Comparison of ENCODE assay signal across 18 cellular contexts in the genomic region with DNA sequence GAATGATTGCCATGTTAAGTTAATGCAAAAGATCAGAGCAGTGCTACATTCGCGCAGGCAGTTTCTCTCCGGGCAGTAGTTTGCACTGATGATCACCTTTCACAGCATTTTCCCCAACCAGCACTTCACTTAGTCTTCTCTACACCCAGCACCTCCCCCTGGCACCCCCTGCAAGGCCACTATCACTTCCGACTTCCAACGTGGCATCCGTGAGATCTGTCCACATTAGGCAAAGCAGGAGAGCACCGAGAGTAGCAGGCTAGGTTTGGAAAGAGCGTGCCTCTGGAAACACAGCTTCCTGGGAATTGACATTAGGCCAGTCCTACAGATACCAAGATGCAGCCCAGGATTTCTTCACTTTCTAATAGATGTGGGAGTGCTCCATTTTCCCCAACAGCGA.
DNase-seq lines count a peak whose midpoint lies in the region; ATAC-seq and TF ChIP-seq lines count a peak whose summit lies in the region.
"Had no signal": no experiment of that assay in that cellular context is flagged by ENCODE, and none has a peak within 500 bp of the region (broad histone marks: within the 10 kb centered on the region; RNA-seq: fewer than 3 reads in every experiment).

No MANE protein-coding gene starts in this region.

- H2BK15ac ChIP-seq in mesenchymal stem cell (ENCODE audit: low read depth, poor library complexity, severe bottlenecking): peak overlapping the region; percentile 16

- ATAC-seq in HG02870 (IDR thresholded peaks at IDR 0.05; ENCODE audit: unreplicated experiment): no peak
- ATAC-seq: CD8-positive, alpha-beta T cell; GM12878; HepG2 had no signal

- H3K79me1 ChIP-seq in mesenchymal stem cell (replicated peaks; ENCODE audit: low read length, poor library complexity, severe bottlenecking): no peaks in the 10 kb centered on the region

- no peak overlapping the region for H2AK5ac ChIP-seq in mesenchymal stem cell (ENCODE audit: low read length, severe bottlenecking)

- no peak overlapping the region for H3K9ac ChIP-seq in mesenchymal stem cell (ENCODE audit: low read length)
- H3K9ac ChIP-seq: BLaER1 treated with 17β-estradiol and CSF1 and Interleukin-3, amounts not matched to agents 10 nM and 100 nM had no signal

- H3K36me3 ChIP-seq in mesenchymal stem cell (ENCODE audit: control insufficient read depth in 1 of 2, insufficient read depth in 2 of 2, low read depth in 1 of 2, low read length in 2 of 2) (no peaks in the 10 kb centered on the region), osteoblast (ENCODE audit: insufficient read depth, low read length) (no peaks in the 10 kb centered on the region)
- H3K36me3 ChIP-seq: BLaER1 treated with 17β-estradiol and CSF1 and Interleukin-3, amounts not matched to agents 10 nM and 100 nM; HAP-1 had no signal

- no peak overlapping the region for H3K14ac ChIP-seq in mesenchymal stem cell (ENCODE audit: low read length in 2 of 2)

- no peaks in the 10 kb centered on the region for H4K20me1 ChIP-seq in osteoblast (ENCODE audit: insufficient read depth, low read length)
- H4K20me1 ChIP-seq: BLaER1 treated with 17β-estradiol and CSF1 and Interleukin-3, amounts not matched to agents 10 nM and 100 nM had no signal

- no peak overlapping the region for H3K27ac ChIP-seq in mesenchymal stem cell (ENCODE audit: low read length, poor library complexity, severe bottlenecking)
- no peak overlapping the region for H3K27ac ChIP-seq in osteoblast (ENCODE audit: low read depth, low read length)
- H3K27ac ChIP-seq: 22Rv1; BLaER1 treated with 17β-estradiol and CSF1 and Interleukin-3, amounts not matched to agents 10 nM and 100 nM had no signal

- H3K4me3 ChIP-seq in mesenchymal stem cell (ENCODE audit: insufficient read depth in 1 of 2, low read depth in 1 of 2, low read length in 2 of 2): no peak overlapping the region
- H3K4me3 ChIP-seq in osteoblast (ENCODE audit: insufficient read depth, low read length): no peak overlapping the region
- H3K4me3 ChIP-seq: BLaER1 treated with 17β-estradiol and CSF1 and Interleukin-3, amounts not matched to agents 10 nM and 100 nM; GM12878; HAP-1 had no signal

- H2BK120ac ChIP-seq in mesenchymal stem cell (ENCODE audit: low read depth, low read length): no peak overlapping the region

- peak overlapping the region in 1 of 2 experiments; percentile 42 for H2BK12ac ChIP-seq in mesenchymal stem cell (ENCODE audit: low read length in 2 of 2)

- H2AFZ ChIP-seq in mesenchymal stem cell (ENCODE audit: low read depth, low read length) (peak overlapping the region; percentile 53), osteoblast (ENCODE audit: low read length) (peak overlapping the region; percentile 14)

- 94% methylated on average over 9 of the region's 9 CpGs for WGBS in mesenchymal stem cell

- no peak overlapping the region for H3K4ac ChIP-seq in mesenchymal stem cell (ENCODE audit: low read depth in 1 of 2, low read length in 2 of 2)

- no peak overlapping the region for H4K8ac ChIP-seq in mesenchymal stem cell (ENCODE audit: low read length)

- H3K23ac ChIP-seq in mesenchymal stem cell (ENCODE audit: low read length in 2 of 2): no peak overlapping the region

- H3K79me2 ChIP-seq in osteoblast (ENCODE audit: insufficient read depth, low read length): no peaks in the 10 kb centered on the region

- TF ChIP-seq CTCF in osteoblast (IDR thresholded peaks at IDR 0.05; ENCODE audit: extremely low read depth, low read depth, low read length): no peak

- no peak overlapping the region for H4K91ac ChIP-seq in mesenchymal stem cell (ENCODE audit: low read length)

- H3K27me3 ChIP-seq in mesenchymal stem cell (ENCODE audit: control insufficient read depth in 1 of 2, insufficient read depth in 1 of 2, low read length in 2 of 2) (no peaks in the 10 kb centered on the region), osteoblast (ENCODE audit: insufficient read depth, low read length) (no peaks in the 10 kb centered on the region)
- H3K27me3 ChIP-seq: BLaER1 treated with 17β-estradiol and CSF1 and Interleukin-3, amounts not matched to agents 10 nM and 100 nM had no signal

- H3K18ac ChIP-seq in mesenchymal stem cell (ENCODE audit: low read depth in 1 of 2, low read length in 2 of 2): no peak overlapping the region

- no peak overlapping the region for H2BK5ac ChIP-seq in mesenchymal stem cell (ENCODE audit: low read depth, low read length, poor library complexity, severe bottlenecking)

- H3K9me3 ChIP-seq in mesenchymal stem cell (ENCODE audit: control insufficient read depth, low read length) (no peaks in the 10 kb centered on the region), osteoblast (ENCODE audit: low read depth, low read length) (no peaks in the 10 kb centered on the region)
- H3K9me3 ChIP-seq: BLaER1 treated with 17β-estradiol and CSF1 and Interleukin-3, amounts not matched to agents 10 nM and 100 nM; HAP-1 had no signal

- H3K4me1 ChIP-seq in mesenchymal stem cell (ENCODE audit: control insufficient read depth, insufficient read depth, low read depth, low read length) (no peaks in the 10 kb centered on the region), osteoblast (ENCODE audit: insufficient read depth, low read length) (no peaks in the 10 kb centered on the region)
- H3K4me1 ChIP-seq: BLaER1 treated with 17β-estradiol and CSF1 and Interleukin-3, amounts not matched to agents 10 nM and 100 nM had no signal

- peak; percentile 93 for DNase-seq in A172 (ENCODE audit: low spot score)
- DNase-seq in RPMI7951 (ENCODE audit: low read depth): peak; percentile 89
- no peak for DNase-seq in mesenchymal stem cell
- no peak for DNase-seq in osteoblast (ENCODE audit: insufficient read length, low spot score, missing footprints)
- no peak for DNase-seq in HuH-7 (ENCODE audit: low spot score)
- DNase-seq in NCI-H187 treated with DMSO at 0.1 percent for 48 hours (lab: John Stamatoyannopoulos, UW): no peak
- DNase-seq: Calu3; CD8-positive, alpha-beta T cell; DMS53; DND-41; EL; GOT3 had no signal

- H3K4me2 ChIP-seq in mesenchymal stem cell (ENCODE audit: low read length, poor library complexity, severe bottlenecking): no peak overlapping the region
- H3K4me2 ChIP-seq in osteoblast (ENCODE audit: insufficient read depth, low read length): no peak overlapping the region
- H3K4me2 ChIP-seq: BLaER1 treated with 17β-estradiol and CSF1 and Interleukin-3, amounts not matched to agents 10 nM and 100 nM had no signal

Comparison
In these comparisons a context has a peak if more than half of its experiments do, and no peak if none do; other contexts are left out.
1. DNase-seq: peak in A172 (single experiment) and RPMI7951 (single experiment); none in mesenchymal stem cell (single experiment), osteoblast (single experiment), HuH-7 (single experiment) and NCI-H187 treated with DMSO at 0.1 percent for 48 hours (single experiment).